24 cellular contexts compared by ENCODE assay signal in the genomic region with DNA sequence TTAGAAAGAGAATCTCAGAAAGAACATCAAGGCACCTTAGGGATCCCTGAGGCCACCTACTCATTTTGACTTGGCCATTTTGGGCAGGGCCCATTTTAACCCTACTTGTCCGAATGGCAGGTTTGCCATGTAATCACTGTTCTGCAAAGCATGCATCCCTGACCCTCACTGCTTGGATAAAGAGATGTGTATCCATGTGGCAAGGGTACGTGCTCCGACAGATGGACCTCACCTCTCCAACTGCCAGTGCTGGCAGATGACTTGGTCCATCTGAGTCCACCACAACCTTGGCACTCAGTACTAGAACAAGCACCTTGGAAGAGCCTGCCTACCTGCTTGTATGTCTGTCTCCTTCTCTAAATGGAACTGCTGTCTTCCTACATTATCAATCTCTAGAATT.
"Had no signal": no experiment of that assay in that cellular context is flagged by ENCODE, and none has a peak within 500 bp of the region (broad histone marks: within the 10 kb centered on the region; RNA-seq: fewer than 3 reads in every experiment).

No MANE protein-coding gene starts in this region.

- DNase-seq: colonic mucosa; dermis blood vessel endothelial cell; effector memory CD8-positive, alpha-beta T cell; foreskin keratinocyte; heart left ventricle; kidney; mesenchymal stem cell; midbrain; naive thymus-derived CD4-positive, alpha-beta T cell; stimulated activated CD4-positive, alpha-beta T cell treated with anti-CD3 and anti-CD28 coated beads, Interleukin-12 subunit alpha, Interleukin-12 subunit beta, amount 100 ng/mL, for 4 hours; stimulated activated CD4-positive, alpha-beta T cell treated with anti-CD3 and anti-CD28 coated beads, Interleukin-1b, Interleukin-23, amount 100 ng/mL, for 48 hours; stimulated activated CD4-positive, alpha-beta T cell treated with anti-CD3 and anti-CD28 coated beads, Interleukin-4, amount 100 ng/mL, for 1 hour; stimulated activated CD8-positive, alpha-beta memory T cell treated with anti-CD3 and anti-CD28 coated beads, Interleukin-4, amount 100 ng/mL, for 48 hours; stimulated activated naive CD4-positive, alpha-beta T cell; stomach; thyroid gland had no signal

- ATAC-seq: effector memory CD8-positive, alpha-beta T cell; foreskin keratinocyte; gastroesophageal sphincter; heart left ventricle; left lobe of liver; naive thymus-derived CD4-positive, alpha-beta T cell; sciatic nerve had no signal

- H3K27ac ChIP-seq: colonic mucosa, foreskin keratinocyte, gastroesophageal sphincter, heart left ventricle, hepatocyte, neural progenitor cell, prostate gland, right atrium auricular region, stomach, thyroid gland had no signal

- H3K4me3 ChIP-seq: colonic mucosa, gastroesophageal sphincter, heart left ventricle, hepatocyte, neural progenitor cell, prostate gland, right atrium auricular region, smooth muscle cell, stomach, thyroid gland had no signal

- H3K27me3 ChIP-seq: colonic mucosa, foreskin keratinocyte, heart left ventricle, neural progenitor cell, right atrium auricular region, thyroid gland had no signal

- H3K4me1 ChIP-seq: colonic mucosa, foreskin keratinocyte, gastroesophageal sphincter, neural progenitor cell, prostate gland, stomach, thyroid gland had no signal

- H3K4me2 ChIP-seq: hepatocyte, neural progenitor cell, smooth muscle cell had no signal

- H3K9ac ChIP-seq: neural progenitor cell had no signal

- H3K36me3 ChIP-seq: colonic mucosa, gastroesophageal sphincter, heart left ventricle, neural progenitor cell, prostate gland, right atrium auricular region, stomach, thyroid gland had no signal

- H3K9me3 ChIP-seq: colonic mucosa, gastroesophageal sphincter, heart left ventricle, prostate gland, right atrium auricular region, stomach, thyroid gland had no signal
